26 cellular contexts compared by ENCODE assay signal in the genomic region with DNA sequence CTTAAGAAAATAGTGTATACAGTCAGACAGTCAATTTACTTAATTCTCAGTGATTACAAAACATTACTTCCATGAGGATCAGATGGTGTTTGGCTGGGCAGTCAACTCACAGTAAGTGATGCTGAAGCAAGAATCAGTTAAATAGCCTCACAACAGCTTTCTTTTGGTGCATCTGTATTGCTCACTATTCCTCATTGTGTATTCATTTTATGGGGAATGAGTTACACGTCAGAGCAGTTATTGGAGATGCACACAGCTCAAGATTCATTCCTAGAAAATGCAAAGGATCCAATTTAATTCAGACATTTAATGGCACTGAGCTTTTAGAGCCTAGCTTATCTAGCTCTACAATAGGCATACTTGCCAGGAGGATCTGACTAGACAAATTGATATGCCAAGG.
"Had no signal": no experiment of that assay in that cellular context is flagged by ENCODE, and none has a peak within 500 bp of the region (broad histone marks: within the 10 kb centered on the region; RNA-seq: fewer than 3 reads in every experiment).

No MANE protein-coding gene starts in this region.

- H3K36me3 ChIP-seq: breast epithelium, right atrium auricular region, spleen, transverse colon had no signal

- ATAC-seq: activated naive CD4-positive, alpha-beta T cell treated with anti-CD3 and anti-CD28 coated beads, Interleukin-2, amount 50 U/mL, for 72 hours; activated T-cell treated with anti-CD3 and anti-CD28 coated beads, Interleukin-2, amount 50 U/mL, for 72 hours; left cardiac atrium; left ventricle myocardium superior; mucosa of descending colon; natural killer cell treated with Interleukin-12 subunit alpha and Interleukin-12 subunit beta and Interleukin-15 and Interleukin-18, amount 100 ng/mL, for 72 hours; T-helper 17 cell had no signal

- H3K27me3 Mint-ChIP-seq: activated CD4-positive, alpha-beta T cell treated with anti-CD3 and anti-CD28 coated beads, Interleukin-2, amount 10 ng/mL, durations not matched to agents 7 days and 5 days; natural killer cell treated with Interleukin-12 subunit alpha and Interleukin-12 subunit beta and Interleukin-15 and Interleukin-18, amount 100 ng/mL, for 72 hours; T-helper 17 cell had no signal

- H3K4me3 ChIP-seq: breast epithelium, mucosa of descending colon, right atrium auricular region, spleen, testis, transverse colon had no signal

- H3K9me3 ChIP-seq: breast epithelium, mucosa of descending colon, right atrium auricular region, testis had no signal

- H3K27ac ChIP-seq: breast epithelium, right atrium auricular region, spleen, testis, transverse colon had no signal

- H3K27ac Mint-ChIP-seq: activated CD4-positive, alpha-beta T cell treated with anti-CD3 and anti-CD28 coated beads, Interleukin-2, amount 10 ng/mL, durations not matched to agents 7 days and 5 days; activated naive CD4-positive, alpha-beta T cell treated with anti-CD3 and anti-CD28 coated beads, Interleukin-2, amount 50 U/mL, for 72 hours; activated T-cell treated with anti-CD3 and anti-CD28 coated beads, Interleukin-2, amount 50 U/mL, for 72 hours; natural killer cell treated with Interleukin-12 subunit alpha and Interleukin-12 subunit beta and Interleukin-15 and Interleukin-18, amount 100 ng/mL, for 72 hours had no signal

- H3K4me3 Mint-ChIP-seq: activated CD4-positive, alpha-beta T cell treated with anti-CD3 and anti-CD28 coated beads, Interleukin-2, amount 10 ng/mL, durations not matched to agents 7 days and 5 days; activated T-cell treated with anti-CD3 and anti-CD28 coated beads, Interleukin-2, amount 50 U/mL, for 72 hours; natural killer cell treated with Interleukin-12 subunit alpha and Interleukin-12 subunit beta and Interleukin-15 and Interleukin-18, amount 100 ng/mL, for 72 hours; T-helper 17 cell had no signal

- FAIRE-seq: colon, endometrium, keratinocyte, urothelium cell line had no signal

- DNase-seq: activated CD4-positive, alpha-beta T cell treated with anti-CD3 and anti-CD28 coated beads for 1 hour; activated CD4-positive, alpha-beta T cell treated with anti-CD3 and anti-CD28 coated beads, Interleukin-2, amount 10 ng/mL, durations not matched to agents 7 days and 5 days; activated naive CD4-positive, alpha-beta T cell; activated T-cell treated with anti-CD3 and anti-CD28 coated beads for 4 hours; activated T-cell treated with anti-CD3 and anti-CD28 coated beads, Interleukin-2, amount 50 U/mL, for 72 hours; central memory CD4-positive, alpha-beta T cell; effector CD8-positive, alpha-beta T cell; head of caudate nucleus; hippocampal formation; left cardiac atrium; left ventricle myocardium superior; mucosa of descending colon; spleen; stimulated activated naive CD4-positive, alpha-beta T cell treated with Interleukin-2 at 50 U/mL for 16 hours; T-helper 17 cell; T1000; testis; transverse colon had no signal

- H3K4me1 ChIP-seq: breast epithelium, right atrium auricular region, testis had no signal

- H3K9me3 Mint-ChIP-seq: natural killer cell treated with Interleukin-12 subunit alpha and Interleukin-12 subunit beta and Interleukin-15 and Interleukin-18, amount 100 ng/mL, for 72 hours had no signal

- H3K27me3 ChIP-seq: breast epithelium, right atrium auricular region, spleen, testis, transverse colon had no signal
